16 cellular contexts compared by ENCODE assay signal in the genomic region with DNA sequence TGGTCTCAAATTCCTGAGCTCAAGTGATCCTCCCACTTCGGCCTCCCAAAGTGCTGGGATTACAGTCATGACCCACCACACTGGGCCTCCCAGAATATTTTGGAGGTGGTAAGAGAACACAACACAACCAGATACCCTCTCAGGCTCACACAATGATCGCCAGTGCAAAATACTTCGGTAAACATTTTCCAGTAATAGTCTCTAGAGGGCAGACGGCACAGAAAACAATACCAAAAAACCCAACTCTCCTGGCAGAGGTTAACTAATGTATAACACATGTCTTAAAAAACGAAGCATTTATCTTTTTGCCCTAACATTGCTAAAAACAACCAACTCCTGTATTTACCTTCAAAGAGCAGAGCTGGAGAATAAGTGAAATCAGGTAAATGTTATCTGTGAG. TPM values are rescaled to one million over a fixed set of nuclear protein-coding genes. Genes with fewer than 3 reads are reported as not detected.
A peak's percentile ranks its signal among the peaks of the same experiment; 100 is the strongest.
DNase-seq lines count a peak whose midpoint lies in the region; ATAC-seq and TF ChIP-seq lines count a peak whose summit lies in the region.
"Had no signal": no experiment of that assay in that cellular context is flagged by ENCODE, and none has a peak within 500 bp of the region (broad histone marks: within the 10 kb centered on the region; RNA-seq: fewer than 3 reads in every experiment).

No MANE protein-coding gene starts in this region.

- CTCF ChIA-PET in activated CD4-positive, alpha-beta T cell treated with anti-CD3 and anti-CD28 coated beads for 36 hours (lab: Charles Lee) = interaction anchor here (0.8 to 1.2 kb wide), 3 partner anchors 8 to 138 kb away, joined by 3 read pairs; no protein-coding TSS in a partner anchor

- no peak overlapping the region for H3K4me3 ChIP-seq in neutrophil (ENCODE audit: low read depth in 1 of 2, low read length in 1 of 2)

- intact Hi-C loops in activated CD4-positive, alpha-beta T cell treated with anti-CD3 and anti-CD28 coated beads for 36 hours (cut with DNase I, micrococcal nuclease) = no loop called here

- H3K36me3 Mint-ChIP-seq in activated CD4-positive, alpha-beta T cell treated with anti-CD3 and anti-CD28 coated beads for 36 hours (ENCODE audit: low read depth) = peaks cover 88% of the 10 kb centered on the region
- H3K36me3 Mint-ChIP-seq in central memory CD8-positive, alpha-beta T cell (ENCODE audit: insufficient read depth) = peaks cover 83% of the 10 kb centered on the region
- peaks cover 45% of the 10 kb centered on the region for H3K36me3 Mint-ChIP-seq in endothelial cell (ENCODE audit: low read depth, unreplicated experiment)

- H3K27me3 Mint-ChIP-seq in activated CD4-positive, alpha-beta T cell treated with anti-CD3 and anti-CD28 coated beads for 36 hours = no peaks in the 10 kb centered on the region
- no peaks in the 10 kb centered on the region for H3K27me3 Mint-ChIP-seq in central memory CD8-positive, alpha-beta T cell
- H3K27me3 Mint-ChIP-seq in endothelial cell (ENCODE audit: unreplicated experiment) = no peaks in the 10 kb centered on the region

- H3K4me1 ChIP-seq in neutrophil (ENCODE audit: control insufficient read depth in 1 of 2, insufficient read depth in 1 of 2, low read depth in 1 of 2, low read length in 1 of 2) = peaks cover 0 to 16% of the 10 kb centered on the region in 2 experiments

- H3K27ac ChIP-seq in neutrophil = peak overlapping the region; percentile 27
- H3K27ac ChIP-seq: epithelial cell of prostate had no signal

- DNase-seq in activated CD4-positive, alpha-beta T cell treated with anti-CD3 and anti-CD28 coated beads for 36 hours = no peak
- DNase-seq in activated CD4-positive, alpha-beta T cell treated with anti-CD3 and anti-CD28 coated beads, Interleukin-2, amount 50 U/mL, for 4 hours = no peak
- no peak for DNase-seq in central memory CD8-positive, alpha-beta T cell (ENCODE audit: low spot score in 2 of 2)
- DNase-seq in endothelial cell (ENCODE audit: low spot score) = no peak
- no peak for DNase-seq in AML-193 (lab: John Stamatoyannopoulos, UW)
- no peak for DNase-seq in SK-N-DZ (ENCODE audit: low spot score)
- DNase-seq: 8988T; activated CD4-positive, alpha-beta T cell treated with anti-CD3 and anti-CD28 coated beads for 1 hour; NCI-H1930; SHP77; stimulated activated CD4-positive, alpha-beta T cell treated with anti-CD3 and anti-CD28 coated beads, Interleukin-4, amount 100 ng/mL, for 1 hour had no signal

- TF ChIP-seq CTCF in LNCAP (IDR thresholded peaks at IDR 0.05) (peak; percentile 22; the same call in 1 of the 2 replicates), neutrophil (IDR thresholded peaks at IDR 0.05) (no peak), endothelial cell (IDR thresholded peaks at IDR 0.05; ENCODE audit: unreplicated experiment) (no peak)

- H3K27me3 ChIP-seq in neutrophil = no peaks in the 10 kb centered on the region

- H3K9me3 Mint-ChIP-seq in activated CD4-positive, alpha-beta T cell treated with anti-CD3 and anti-CD28 coated beads for 36 hours (ENCODE audit: low read depth) = peaks cover 4% of the 10 kb centered on the region
- no peaks in the 10 kb centered on the region for H3K9me3 Mint-ChIP-seq in central memory CD8-positive, alpha-beta T cell
- H3K9me3 Mint-ChIP-seq in endothelial cell (ENCODE audit: unreplicated experiment) = no peaks in the 10 kb centered on the region

- no peak overlapping the region for H3K27ac Mint-ChIP-seq in activated CD4-positive, alpha-beta T cell treated with anti-CD3 and anti-CD28 coated beads for 36 hours
- H3K27ac Mint-ChIP-seq in central memory CD8-positive, alpha-beta T cell (ENCODE audit: low read depth) = peak overlapping the region; percentile 56
- no peak overlapping the region for H3K27ac Mint-ChIP-seq in endothelial cell (ENCODE audit: unreplicated experiment)

- no peaks in the 10 kb centered on the region for H3K9me3 ChIP-seq in neutrophil

- H3K4me1 Mint-ChIP-seq in activated CD4-positive, alpha-beta T cell treated with anti-CD3 and anti-CD28 coated beads for 36 hours = peaks cover 66% of the 10 kb centered on the region
- H3K4me1 Mint-ChIP-seq in central memory CD8-positive, alpha-beta T cell = peaks cover 65% of the 10 kb centered on the region
- H3K4me1 Mint-ChIP-seq in endothelial cell (ENCODE audit: unreplicated experiment) = peaks cover 3% of the 10 kb centered on the region

- H3K4me3 Mint-ChIP-seq in activated CD4-positive, alpha-beta T cell treated with anti-CD3 and anti-CD28 coated beads for 36 hours = peak overlapping the region; percentile 18
- H3K4me3 Mint-ChIP-seq in central memory CD8-positive, alpha-beta T cell = peak overlapping the region; percentile 56
- no peak overlapping the region for H3K4me3 Mint-ChIP-seq in endothelial cell (ENCODE audit: unreplicated experiment)

- POLR2A ChIA-PET in activated CD4-positive, alpha-beta T cell treated with anti-CD3 and anti-CD28 coated beads for 36 hours (lab: Charles Lee) = interaction anchor here (0.7 to 1.4 kb wide), 2 partner anchors 11 to 317 kb away, joined by 4 read pairs; partner anchors contain the start of gene NUFIP2

- H3K36me3 ChIP-seq in neutrophil = peaks cover 78% of the 10 kb centered on the region

- ATAC-seq in activated CD4-positive, alpha-beta T cell treated with anti-CD3 and anti-CD28 coated beads for 36 hours = no peak
- ATAC-seq in central memory CD8-positive, alpha-beta T cell (replicated peaks; ENCODE audit: extremely low read depth, poor library complexity, severe bottlenecking) = no peak

RNA-seq across cellular contexts. Expression of gene NUFIP2, which starts 10.5 kb away (rescaled TPM):
- total RNA-seq in activated CD4-positive, alpha-beta T cell treated with anti-CD3 and anti-CD28 coated beads for 36 hours = 10 to 100 TPM; 55.1 to 93.1 TPM
- total RNA-seq in endothelial cell (ENCODE audit: unreplicated experiment) = 68.1 TPM
- polyA plus RNA-seq in SK-N-DZ (2014; cell fraction: cytosol; rRNA removed) = 26.5 and 31.7 TPM in 2 replicates
- polyA plus RNA-seq in SK-N-DZ (2014; cell fraction: nucleus; rRNA removed) = 21.9 and 25.7 TPM in 2 replicates

RNA-seq across cellular contexts. Expression of gene CRYBA1, which starts 36.8 kb away (rescaled TPM):
- not detected for total RNA-seq in activated CD4-positive, alpha-beta T cell treated with anti-CD3 and anti-CD28 coated beads for 36 hours
- not detected for total RNA-seq in endothelial cell (ENCODE audit: unreplicated experiment)
- not detected in 2 replicates for polyA plus RNA-seq in SK-N-DZ (2014; cell fraction: cytosol; rRNA removed)
- polyA plus RNA-seq in SK-N-DZ (2014; cell fraction: nucleus; rRNA removed) = not detected in 2 replicates
- total RNA-seq: subcutaneous adipose tissue had no signal
- polyA plus RNA-seq: adipose tissue had no signal
